11 cellular contexts compared by ENCODE assay signal in genomic region chr6:157144861-157145260, GRCh38.
A peak's percentile ranks its signal among the peaks of the same experiment; 100 is the strongest.
DNase-seq lines count a peak whose midpoint lies in the region; TF ChIP-seq lines count a peak whose summit lies in the region.
"Had no signal": no experiment of that assay in that cellular context is flagged by ENCODE, and none has a peak within 500 bp of the region (broad histone marks: within the 10 kb centered on the region; RNA-seq: fewer than 3 reads in every experiment).

No MANE protein-coding gene starts in this region.

- WGBS in mesenchymal stem cell: 82% methylated on average over 8 of the region's 8 CpGs
- WGBS in transverse colon (ENCODE audit: low coverage in 1 of 2), 2 donors: 50 to 58% methylated on average over 7 to 8 of the region's 8 CpGs

- H4K8ac ChIP-seq in mesenchymal stem cell (ENCODE audit: low read length): no peak overlapping the region

- H3K23ac ChIP-seq in mesenchymal stem cell (ENCODE audit: low read length in 2 of 2): no peak overlapping the region

- DNase-seq in activated naive CD4-positive, alpha-beta T cell (lab: John Stamatoyannopoulos, UW): no peak
- DNase-seq in choroid plexus epithelial cell (ENCODE audit: low read depth): peak; percentile 29
- DNase-seq in mesenchymal stem cell: no peak
- no peak for DNase-seq in transverse colon
- no peak for DNase-seq in activated CD4-positive, alpha-beta T cell treated with anti-CD3 and anti-CD28 coated beads, Interleukin-2, amount 50 U/mL, for 48 hours
- no peak for DNase-seq in HuH-7.5 (ENCODE audit: low spot score)
- DNase-seq in NCI-H2171 treated with DMSO at 0.1 percent for 48 hours (lab: John Stamatoyannopoulos, UW): no peak
- DNase-seq: activated CD4-positive, alpha-beta T cell treated with anti-CD3 and anti-CD28 coated beads for 4 hours had no signal

- H3K9ac ChIP-seq in mesenchymal stem cell (ENCODE audit: low read length): peak overlapping the region; percentile 62

- H3K18ac ChIP-seq in mesenchymal stem cell (ENCODE audit: low read depth in 1 of 2, low read length in 2 of 2): no peak overlapping the region

- no peak overlapping the region for H2BK5ac ChIP-seq in mesenchymal stem cell (ENCODE audit: low read depth, low read length, poor library complexity, severe bottlenecking)

- H3K4me3 ChIP-seq in choroid plexus epithelial cell (ENCODE audit: low read depth, low read length) (no peak overlapping the region), mesenchymal stem cell (ENCODE audit: insufficient read depth in 1 of 2, low read depth in 1 of 2, low read length in 2 of 2) (peak overlapping the region in 1 of 2 experiments; percentile 55), transverse colon (no peak overlapping the region)
- H3K4me3 ChIP-seq: A549 had no signal

- no peak overlapping the region for H3K4me3 Mint-ChIP-seq in activated naive CD4-positive, alpha-beta T cell treated with anti-CD3 and anti-CD28 coated beads, Interleukin-2, amount 50 U/mL, for 24 hours

- H3K14ac ChIP-seq in mesenchymal stem cell (ENCODE audit: low read length in 2 of 2): no peak overlapping the region

- peaks cover 15% of the 10 kb centered on the region for H3K4me1 ChIP-seq in mesenchymal stem cell (ENCODE audit: control insufficient read depth, insufficient read depth, low read depth, low read length)
- H3K4me1 ChIP-seq in transverse colon: peaks cover 20 to 30% (median 20%) of the 10 kb centered on the region in 4 donors

- no peaks in the 10 kb centered on the region for H3K9me3 ChIP-seq in mesenchymal stem cell (ENCODE audit: control insufficient read depth, low read length)
- H3K9me3 ChIP-seq in transverse colon: no peaks in the 10 kb centered on the region
- H3K9me3 ChIP-seq: A549 had no signal

- no peak overlapping the region for H2AFZ ChIP-seq in mesenchymal stem cell (ENCODE audit: low read depth, low read length)

- no peak for TF ChIP-seq CTCF in choroid plexus epithelial cell (conservative IDR thresholded peaks at IDR 0.05; ENCODE audit: low read depth, low read length)
- no peak for TF ChIP-seq CTCF in transverse colon (IDR thresholded peaks at IDR 0.05)

- H2AK5ac ChIP-seq in mesenchymal stem cell (ENCODE audit: low read length, severe bottlenecking): no peak overlapping the region

- H2BK15ac ChIP-seq in mesenchymal stem cell (ENCODE audit: low read depth, poor library complexity, severe bottlenecking): no peak overlapping the region

- no peak overlapping the region for H3K27ac ChIP-seq in mesenchymal stem cell (ENCODE audit: low read length, poor library complexity, severe bottlenecking)
- H3K27ac ChIP-seq in transverse colon: peak overlapping the region; percentile 12 to 59 (median 44)
- H3K27ac ChIP-seq: A549, epithelial cell of prostate had no signal

- peaks cover 8% of the 10 kb centered on the region for H3K79me1 ChIP-seq in mesenchymal stem cell (replicated peaks; ENCODE audit: low read length, poor library complexity, severe bottlenecking)

- H2BK120ac ChIP-seq in mesenchymal stem cell (ENCODE audit: low read depth, low read length): no peak overlapping the region

- TF ChIP-seq POLR2A in transverse colon (IDR thresholded peaks at IDR 0.05): no peak

- peaks cover 17% of the 10 kb centered on the region for H3K4me1 Mint-ChIP-seq in activated naive CD4-positive, alpha-beta T cell treated with anti-CD3 and anti-CD28 coated beads, Interleukin-2, amount 50 U/mL, for 24 hours

- no peaks in the 10 kb centered on the region for H3K9me3 Mint-ChIP-seq in activated naive CD4-positive, alpha-beta T cell treated with anti-CD3 and anti-CD28 coated beads, Interleukin-2, amount 50 U/mL, for 24 hours

- H2BK12ac ChIP-seq in mesenchymal stem cell (ENCODE audit: low read length in 2 of 2): no peak overlapping the region

- H3K36me3 ChIP-seq in mesenchymal stem cell (ENCODE audit: control insufficient read depth in 1 of 2, insufficient read depth in 2 of 2, low read depth in 1 of 2, low read length in 2 of 2) (peaks cover 10 to 28% of the 10 kb centered on the region in 2 experiments), transverse colon (peaks cover 0 to 12% (median 0%) of the 10 kb centered on the region in 4 donors)

- H3K4me2 ChIP-seq in mesenchymal stem cell (ENCODE audit: low read length, poor library complexity, severe bottlenecking): no peak overlapping the region
- H3K4me2 ChIP-seq: A549 had no signal

- intact Hi-C loops in transverse colon (cut with DNase I; ENCODE audit: low total_unique reads): no loop called here

- peak overlapping the region; percentile 43 for H3K27ac Mint-ChIP-seq in activated naive CD4-positive, alpha-beta T cell treated with anti-CD3 and anti-CD28 coated beads, Interleukin-2, amount 50 U/mL, for 24 hours

- in situ Hi-C loops in transverse colon (cut with MboI; ENCODE audit: low pct_ligation_motif_present in 1 of 4, low pct_unique_long_range_greater_than_20kb in 1 of 4, low sequenced_read_pairs in 3 of 4): no loop called here

- H3K36me3 Mint-ChIP-seq in activated naive CD4-positive, alpha-beta T cell treated with anti-CD3 and anti-CD28 coated beads, Interleukin-2, amount 50 U/mL, for 24 hours: peaks cover 8% of the 10 kb centered on the region

- no peak for TF ChIP-seq EP300 in transverse colon (IDR thresholded peaks at IDR 0.05; ENCODE audit: low read depth)

- H3K27me3 ChIP-seq in mesenchymal stem cell (ENCODE audit: control insufficient read depth in 1 of 2, insufficient read depth in 1 of 2, low read length in 2 of 2): no peaks in the 10 kb centered on the region
- no peaks in the 10 kb centered on the region for H3K27me3 ChIP-seq in transverse colon

- no peak overlapping the region for H4K91ac ChIP-seq in mesenchymal stem cell (ENCODE audit: low read length)

- no peak overlapping the region for H3K4ac ChIP-seq in mesenchymal stem cell (ENCODE audit: low read depth in 1 of 2, low read length in 2 of 2)

- H3K27me3 Mint-ChIP-seq in activated naive CD4-positive, alpha-beta T cell treated with anti-CD3 and anti-CD28 coated beads, Interleukin-2, amount 50 U/mL, for 24 hours: no peaks in the 10 kb centered on the region
